18 cellular contexts compared by ENCODE assay signal in the genomic region with DNA sequence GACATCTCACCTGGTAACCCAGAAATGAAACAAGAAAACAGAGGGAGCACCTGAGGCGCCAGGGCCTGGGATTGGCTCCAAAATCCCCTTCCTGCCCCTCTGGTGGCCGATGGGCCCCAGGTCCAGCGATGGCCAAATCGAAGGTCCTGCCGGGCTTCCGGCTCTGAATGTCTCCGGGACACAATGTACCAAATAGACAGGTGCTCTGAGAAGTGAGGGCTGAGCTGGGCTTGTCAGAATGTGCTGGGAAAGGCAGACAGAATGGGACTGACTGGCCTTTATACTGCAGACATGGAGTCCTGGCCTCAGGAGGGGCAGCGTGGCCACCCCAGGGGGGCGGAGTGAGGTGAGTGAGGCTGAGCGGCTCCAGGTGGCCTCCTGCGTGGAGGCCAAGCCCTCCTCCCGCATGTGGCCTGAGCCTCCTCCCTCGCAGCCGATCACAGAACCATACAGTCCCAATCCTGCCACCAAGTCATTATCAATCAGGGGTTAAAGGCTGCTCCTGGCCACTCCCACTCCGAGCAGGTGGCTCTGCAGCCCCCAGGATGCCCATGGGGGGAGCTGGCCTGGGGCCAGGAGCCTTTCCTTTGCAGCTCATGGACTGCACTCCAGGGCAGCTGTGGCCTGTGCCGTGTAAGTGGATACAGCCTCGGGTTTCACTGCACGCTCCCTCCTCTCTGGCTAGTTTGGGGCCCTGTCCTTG.
DNase-seq lines count a peak whose midpoint lies in the region; ATAC-seq and TF ChIP-seq lines count a peak whose summit lies in the region.
"Had no signal": no experiment of that assay in that cellular context is flagged by ENCODE, and none has a peak within 500 bp of the region (broad histone marks: within the 10 kb centered on the region; RNA-seq: fewer than 3 reads in every experiment).

No MANE protein-coding gene starts in this region.

- ATAC-seq in GM23338 (peak; percentile 49), GM19467 (IDR thresholded peaks at IDR 0.05; ENCODE audit: unreplicated experiment) (no peak)

- H3K4me3 ChIP-seq in GM23338 (no peak overlapping the region), neuronal stem cell (ENCODE audit: low read length in 2 of 2) (no peak overlapping the region), brain microvascular endothelial cell (ENCODE audit: low read depth, low read length) (no peak overlapping the region)
- H3K4me3 ChIP-seq: PC-9 had no signal

- H3K27me3 ChIP-seq in GM23338 (ENCODE audit: insufficient read depth) (no peaks in the 10 kb centered on the region), neuronal stem cell (ENCODE audit: control insufficient read depth in 3 of 3, insufficient read depth in 3 of 3, low read depth in 1 of 3, low read length in 3 of 3) (peaks cover 0 to 5% (median 0%) of the 10 kb centered on the region in 3 experiments), brain microvascular endothelial cell (replicated peaks) (no peaks in the 10 kb centered on the region)

- H4K91ac ChIP-seq in neuronal stem cell (ENCODE audit: low read depth, low read length, poor library complexity), result peak overlapping the region; percentile 48

- no peak overlapping the region for H3K23ac ChIP-seq in neuronal stem cell (ENCODE audit: low read depth, low read length, poor library complexity)

- no peaks in the 10 kb centered on the region for H3K79me1 ChIP-seq in neuronal stem cell (ENCODE audit: low read depth, low read length)

- H2BK120ac ChIP-seq in neuronal stem cell (ENCODE audit: low read depth, low read length), result no peak overlapping the region

- DNase-seq in DMS 273 (lab: John Stamatoyannopoulos, UW; ENCODE audit: unreplicated experiment) (peak; percentile 1), DMS 273 treated with DMSO at 0.1 percent for 48 hours (lab: John Stamatoyannopoulos, UW) (no peak), GM23338 (ENCODE audit: low spot score) (no peak), NCI-H748 (lab: John Stamatoyannopoulos, UW; ENCODE audit: unreplicated experiment) (peak; percentile 95), neuronal stem cell (ENCODE audit: low spot score) (no peak), DMS53 (lab: John Stamatoyannopoulos, UW) (no peak), brain microvascular endothelial cell (no peak)
- DNase-seq: activated CD4-positive, alpha-beta T cell treated with anti-CD3 and anti-CD28 coated beads, Interleukin-2, amount 10 ng/mL, durations not matched to agents 24 days and 14 days; activated naive CD4-positive, alpha-beta T cell treated with anti-CD3 and anti-CD28 coated beads, Interleukin-2, amount 50 U/mL, for 16 hours; hypothalamus; KBM-7; MV-4-11; NCI-H524 treated with DMSO at 0.1 percent for 48 hours; PC-9; stimulated activated CD4-positive, alpha-beta T cell treated with anti-CD3 and anti-CD28 coated beads, Interleukin-4, amount 100 ng/mL, for 4 hours; stimulated activated CD8-positive, alpha-beta memory T cell treated with anti-CD3 and anti-CD28 coated beads, Interleukin-4, amount 100 ng/mL, for 48 hours had no signal

- TF ChIP-seq CTCF in GM23338 (conservative IDR thresholded peaks at IDR 0.05; ENCODE audit: low read depth in 2 of 2) (no peak), brain microvascular endothelial cell (IDR thresholded peaks at IDR 0.05; ENCODE audit: low read depth, low read length, missing control alignments) (no peak)

- H3K27me3 Mint-ChIP-seq in GM23338 (ENCODE audit: insufficient read depth, low read depth, poor library complexity), result peaks cover 13% of the 10 kb centered on the region
- H3K27me3 Mint-ChIP-seq: activated CD4-positive, alpha-beta T cell treated with anti-CD3 and anti-CD28 coated beads, Interleukin-2, amount 10 ng/mL, durations not matched to agents 24 days and 14 days had no signal

- H3K9me3 Mint-ChIP-seq in GM23338, result peaks cover 11% of the 10 kb centered on the region
- H3K9me3 Mint-ChIP-seq: activated CD4-positive, alpha-beta T cell treated with anti-CD3 and anti-CD28 coated beads, Interleukin-2, amount 10 ng/mL, durations not matched to agents 24 days and 14 days had no signal

- H3F3A ChIP-seq in GM23338 (replicated peaks; ENCODE audit: low read depth), result no peaks in the 10 kb centered on the region

- H3K79me2 ChIP-seq in GM23338 (replicated peaks; ENCODE audit: insufficient read depth), result no peaks in the 10 kb centered on the region

- H2BK15ac ChIP-seq in neuronal stem cell (ENCODE audit: low read length), result no peak overlapping the region

- peak overlapping the region; percentile 52 for H3K18ac ChIP-seq in neuronal stem cell (ENCODE audit: low read length)

- H3K9me3 ChIP-seq in neuronal stem cell (replicated peaks in 1 of 2; ENCODE audit: control insufficient read depth in 2 of 2, insufficient read depth in 1 of 2, low read depth in 1 of 2, low read length in 2 of 2), result peaks cover 0 to 6% of the 10 kb centered on the region in 2 donors

- no peaks in the 10 kb centered on the region for H3K9me2 ChIP-seq in GM23338 (ENCODE audit: insufficient read depth)

- H2AFZ ChIP-seq in GM23338 (no peak overlapping the region), neuronal stem cell (ENCODE audit: low read length) (no peak overlapping the region)
- H2AFZ ChIP-seq: PC-9 had no signal

- H3K4ac ChIP-seq in neuronal stem cell (ENCODE audit: low read length), result no peak overlapping the region

- H3K4me3 Mint-ChIP-seq in GM23338, result no peak overlapping the region
- H3K4me3 Mint-ChIP-seq: activated CD4-positive, alpha-beta T cell treated with anti-CD3 and anti-CD28 coated beads, Interleukin-2, amount 10 ng/mL, durations not matched to agents 24 days and 14 days had no signal

- peaks cover 8% of the 10 kb centered on the region for H3K4me1 Mint-ChIP-seq in GM23338

- no peak overlapping the region for H2BK12ac ChIP-seq in neuronal stem cell (ENCODE audit: low read length)

- no peaks in the 10 kb centered on the region for H3K36me3 ChIP-seq in GM23338 (ENCODE audit: insufficient read depth)
- H3K36me3 ChIP-seq in neuronal stem cell (replicated peaks in 1 of 2; ENCODE audit: control insufficient read depth in 2 of 2, insufficient read depth in 2 of 2, low read length in 2 of 2), result no peaks in the 10 kb centered on the region
- H3K36me3 ChIP-seq in brain microvascular endothelial cell (replicated peaks), result no peaks in the 10 kb centered on the region

- H3K36me3 Mint-ChIP-seq in GM23338 (ENCODE audit: low read depth), result peaks cover 8% of the 10 kb centered on the region; the same call in 2 of the 3 replicates

- no CpG with 5 or more reads among the region's 18 CpGs for WGBS in neuronal stem cell (ENCODE audit: extremely low coverage in 2 of 2, insufficient read length in 2 of 2, insufficient replicate concordance in 1 of 2), 2 donors

- H2AK5ac ChIP-seq in neuronal stem cell (ENCODE audit: low read depth, low read length), result peak overlapping the region; percentile 30

- H3K27ac ChIP-seq in GM23338 (ENCODE audit: low read depth) (no peak overlapping the region), neuronal stem cell (replicated peaks; ENCODE audit: low read length) (no peak overlapping the region), brain microvascular endothelial cell (no peak overlapping the region)
- H3K27ac ChIP-seq: 22Rv1, PC-9 had no signal

- H3K9ac ChIP-seq in neuronal stem cell (ENCODE audit: low read depth, low read length, poor library complexity), result peak overlapping the region; percentile 3

- no peak overlapping the region for H3K27ac Mint-ChIP-seq in GM23338
- H3K27ac Mint-ChIP-seq: activated CD4-positive, alpha-beta T cell treated with anti-CD3 and anti-CD28 coated beads, Interleukin-2, amount 10 ng/mL, durations not matched to agents 24 days and 14 days had no signal

- H3K14ac ChIP-seq in neuronal stem cell (ENCODE audit: low read length), result no peak overlapping the region

- no peak overlapping the region for H3K4me2 ChIP-seq in GM23338
- no peak overlapping the region for H3K4me2 ChIP-seq in neuronal stem cell (ENCODE audit: insufficient read depth, low read length, poor library complexity, severe bottlenecking)
- H3K4me2 ChIP-seq: PC-9 had no signal

- H4K20me1 ChIP-seq in GM23338 (replicated peaks; ENCODE audit: insufficient read depth), result no peaks in the 10 kb centered on the region

- H4K8ac ChIP-seq in neuronal stem cell (ENCODE audit: low read depth, low read length), result no peak overlapping the region

- H3K4me1 ChIP-seq in GM23338 (ENCODE audit: insufficient read depth) (no peaks in the 10 kb centered on the region), neuronal stem cell (ENCODE audit: control insufficient read depth in 2 of 2, insufficient read depth in 1 of 2, low read depth in 1 of 2, low read length in 2 of 2) (peaks cover 0 to 3% of the 10 kb centered on the region in 2 donors)

- no peak overlapping the region for H2BK5ac ChIP-seq in neuronal stem cell (ENCODE audit: low read length)

- in situ Hi-C loops in brain microvascular endothelial cell (cut with HindIII; ENCODE audit: low pct_ligation_motif_present, low sequenced_read_pairs), result no loop called here

TF ChIP-seq in GM23338, 12 proteins besides CTCF, POLR2A, EP300 and RAD21 (continues in another document):
- TF ChIP-seq ZNF114 (CRISPR knock-in tag; IDR thresholded peaks at IDR 0.05), result no peak
- no peak for TF ChIP-seq CREB1 (CRISPR knock-in tag; IDR thresholded peaks at IDR 0.05; ENCODE audit: low read depth)

Comparison
In these comparisons a context has a peak if more than half of its experiments do, and no peak if none do; other contexts are left out.
1. DNase-seq: peak in DMS 273 (single experiment) and NCI-H748 (single experiment); none in DMS 273 treated with DMSO at 0.1 percent for 48 hours (single experiment), GM23338 (single experiment), neuronal stem cell (single experiment), DMS53 (single experiment) and brain microvascular endothelial cell (single experiment).